In genomic region chrX:134948333-134949241, GRCh38 we compare ENCODE assay signal across 14 cellular contexts. TPM values are rescaled to one million over a fixed set of nuclear protein-coding genes. Genes with fewer than 3 reads are reported as not detected.
DNase-seq lines count a peak whose midpoint lies in the region; ATAC-seq, FAIRE-seq and TF ChIP-seq lines count a peak whose summit lies in the region.
"Had no signal": no experiment of that assay in that cellular context is flagged by ENCODE, and none has a peak within 500 bp of the region (broad histone marks: within the 10 kb centered on the region; RNA-seq: fewer than 3 reads in every experiment).

No MANE protein-coding gene starts in this region.

- TF ChIP-seq POLR2A in IMR-90 (IDR thresholded peaks at IDR 0.05; ENCODE audit: low read depth, low read length) = no peak
- TF ChIP-seq POLR2A in K562 (conservative IDR thresholded peaks at IDR 0.05) = no peak
- no peak for TF ChIP-seq POLR2A in transverse colon (IDR thresholded peaks at IDR 0.05)
- no peak for TF ChIP-seq POLR2A in GM18505 (IDR thresholded peaks at IDR 0.05; ENCODE audit: borderline replicate concordance, extremely low read depth, insufficient read depth, insufficient read length)

- H3K4me1 ChIP-seq in Caco-2 (peaks cover 67% of the 10 kb centered on the region), IMR-90 (ENCODE audit: control insufficient read depth, insufficient read depth, low read length) (peaks cover 9% of the 10 kb centered on the region), K562 (replicated peaks in 1 of 2; ENCODE audit: control insufficient read depth in 2 of 2, insufficient read depth in 2 of 2, low read length in 2 of 2) (peaks cover 0 to 10% of the 10 kb centered on the region in 2 experiments; a peak in 2 of 5 replicates), liver (ENCODE audit: control insufficient read depth in 4 of 4, insufficient read depth in 4 of 4, low read length in 3 of 4) (peaks cover 0 to 1% (median 0%) of the 10 kb centered on the region in 4 donors), transverse colon (no peaks in the 10 kb centered on the region)
- H3K4me1 ChIP-seq: tibial nerve had no signal

- peak overlapping the region; percentile 83 for H2BK20ac ChIP-seq in IMR-90 (ENCODE audit: low read depth, low read length)

- peak overlapping the region; percentile 23; the same call in 1 of the 2 replicates for H2AK5ac ChIP-seq in IMR-90 (ENCODE audit: low read depth, low read length)

- no peak overlapping the region for H2AK9ac ChIP-seq in IMR-90 (replicated peaks; ENCODE audit: low read depth, low read length, poor library complexity)

- peak overlapping the region; percentile 95 for H3K27ac Mint-ChIP-seq in Caco-2 (ENCODE audit: unreplicated experiment)
- H3K27ac Mint-ChIP-seq: activated naive CD8-positive, alpha-beta T cell treated with anti-CD3 and anti-CD28 coated beads, Interleukin-2, amount 10 ng/mL, durations not matched to agents 7 days and 5 days had no signal

- H3K9me3 Mint-ChIP-seq in Caco-2 (ENCODE audit: unreplicated experiment) = no peaks in the 10 kb centered on the region
- H3K9me3 Mint-ChIP-seq: activated naive CD8-positive, alpha-beta T cell treated with anti-CD3 and anti-CD28 coated beads, Interleukin-2, amount 10 ng/mL, durations not matched to agents 7 days and 5 days had no signal

- H3K9ac ChIP-seq in IMR-90 (ENCODE audit: low read depth, low read length) (no peak overlapping the region), K562 (ENCODE audit: insufficient read depth in 1 of 2, low read depth in 2 of 2, low read length in 2 of 2) (no peak overlapping the region), liver (ENCODE audit: low read depth in 1 of 2, low read length in 2 of 2) (no peak overlapping the region)

- peak; percentile 89 for ATAC-seq in IMR-90 (ENCODE audit: low read depth)
- no peak for ATAC-seq in K562
- no peak for ATAC-seq in GM19467 (IDR thresholded peaks at IDR 0.05; ENCODE audit: unreplicated experiment)
- no peak for ATAC-seq in GM18505 (IDR thresholded peaks at IDR 0.05; ENCODE audit: unreplicated experiment)

- peak overlapping the region; percentile 73 for H2BK5ac ChIP-seq in IMR-90 (ENCODE audit: low read depth, low read length, poor library complexity, severe bottlenecking)

- peak overlapping the region; percentile 96 for H4K5ac ChIP-seq in IMR-90 (ENCODE audit: low read depth, low read length)

- no peak overlapping the region for H3K23ac ChIP-seq in IMR-90 (ENCODE audit: low read depth, low read length)

- no peak overlapping the region for H2AFZ ChIP-seq in IMR-90 (replicated peaks; ENCODE audit: low read length, poor library complexity)
- no peak overlapping the region for H2AFZ ChIP-seq in K562 (ENCODE audit: low read depth, low read length)

- peak overlapping the region; percentile 48 for H4K91ac ChIP-seq in IMR-90 (ENCODE audit: insufficient read depth, low read depth, low read length)

- 0 out of 2 replicates have a peak overlapping the region, but pooled peaks have one; percentile 25 for H3K14ac ChIP-seq in IMR-90 (replicated peaks; ENCODE audit: low read depth, low read length)

- FAIRE-seq in K562 (lab: Jason Lieb, UNC) = peak; percentile 32
- FAIRE-seq: endometrium had no signal

- H3K4me1 Mint-ChIP-seq in Caco-2 (ENCODE audit: low read depth, unreplicated experiment) = peaks cover 31% of the 10 kb centered on the region
- H3K4me1 Mint-ChIP-seq: activated naive CD8-positive, alpha-beta T cell treated with anti-CD3 and anti-CD28 coated beads, Interleukin-2, amount 10 ng/mL, durations not matched to agents 7 days and 5 days had no signal

- H3K9me1 ChIP-seq in IMR-90 (ENCODE audit: insufficient read depth, low read length) = no peaks in the 10 kb centered on the region
- no peaks in the 10 kb centered on the region for H3K9me1 ChIP-seq in K562 (ENCODE audit: control insufficient read depth, insufficient read depth, low read length)

- no peaks in the 10 kb centered on the region for H3K79me1 ChIP-seq in IMR-90 (ENCODE audit: low read depth in 1 of 2, low read length in 2 of 2)

- peak overlapping the region; percentile 67 for H3K4me3 Mint-ChIP-seq in Caco-2 (ENCODE audit: unreplicated experiment)
- H3K4me3 Mint-ChIP-seq: activated naive CD8-positive, alpha-beta T cell treated with anti-CD3 and anti-CD28 coated beads, Interleukin-2, amount 10 ng/mL, durations not matched to agents 7 days and 5 days had no signal

- POLR2A ChIA-PET in Caco-2 (lab: Charles Lee) (interaction anchor here (0.6 kb wide), 1 partner anchor 14 kb away, joined by 3 read pairs; no protein-coding TSS in a partner anchor), IMR-90 (lab: Charles Lee; ENCODE audit: unreplicated experiment) (no interaction called here), K562 (lab: Yijun Ruan, JAX) (no interaction called here)

- no peak for TF ChIP-seq CTCF in Caco-2 (IDR thresholded peaks at IDR 0.05; ENCODE audit: insufficient read depth in 1 of 2, low read depth in 1 of 2, low read length in 1 of 2, severe bottlenecking in 1 of 2, unreplicated experiment in 1 of 2)
- TF ChIP-seq CTCF in IMR-90 (conservative IDR thresholded peaks at IDR 0.05; ENCODE audit: low read depth, low read length) = no peak
- no peak for TF ChIP-seq CTCF in K562 (IDR thresholded peaks at IDR 0.05 in 2 of 3, conservative IDR thresholded peaks at IDR 0.05 in 1 of 3; ENCODE audit: insufficient read depth in 2 of 3, low read depth in 1 of 3, low read length in 3 of 3)
- TF ChIP-seq CTCF in liver (IDR thresholded peaks at IDR 0.05; ENCODE audit: low read depth, low read length, missing input control) = no peak
- TF ChIP-seq CTCF in transverse colon (IDR thresholded peaks at IDR 0.05) = no peak

- intact Hi-C loops in Caco-2 (cut with micrococcal nuclease; ENCODE audit: unreplicated experiment) = no loop called here
- intact Hi-C loops in IMR-90 (cut with micrococcal nuclease) = no loop called here
- intact Hi-C loops in K562 (cut with micrococcal nuclease) = no loop called here
- intact Hi-C loops in transverse colon (cut with DNase I; ENCODE audit: low total_unique reads) = no loop called here

- peak overlapping the region; percentile 67 for H3K4me2 ChIP-seq in IMR-90 (ENCODE audit: low read depth, low read length)
- no peak overlapping the region for H3K4me2 ChIP-seq in K562 (ENCODE audit: insufficient read depth, low read length)

- peaks cover 11% of the 10 kb centered on the region for H3K36me3 Mint-ChIP-seq in Caco-2 (ENCODE audit: insufficient read depth, unreplicated experiment)
- H3K36me3 Mint-ChIP-seq: activated naive CD8-positive, alpha-beta T cell treated with anti-CD3 and anti-CD28 coated beads, Interleukin-2, amount 10 ng/mL, durations not matched to agents 7 days and 5 days had no signal

- DNase-seq in Caco-2 (peak; percentile 44 to 66), IMR-90 (peak; percentile 88), K562 (ENCODE audit: extremely low read depth in 1 of 4, low spot score in 3 of 4) (no peak), transverse colon (no peak), NCI-H524 (lab: John Stamatoyannopoulos, UW) (no peak)
- DNase-seq: activated naive CD8-positive, alpha-beta T cell treated with anti-CD3 and anti-CD28 coated beads, Interleukin-2, amount 10 ng/mL, durations not matched to agents 7 days and 5 days; NCI-H1105; NK-92 treated with Interleukin-12 subunit alpha and Interleukin-12 subunit beta, amount 100 ng/mL, for 24 hours had no signal

- H3K36me3 ChIP-seq in Caco-2 (ENCODE audit: control insufficient read depth, insufficient read depth, low read length) = no peaks in the 10 kb centered on the region
- no peaks in the 10 kb centered on the region for H3K36me3 ChIP-seq in IMR-90 (ENCODE audit: control insufficient read depth, insufficient read depth, low read length)
- H3K36me3 ChIP-seq in K562 (ENCODE audit: control insufficient read depth, insufficient read depth, low read length) = no peaks in the 10 kb centered on the region
- H3K36me3 ChIP-seq in liver (ENCODE audit: control insufficient read depth in 4 of 4, insufficient read depth in 3 of 4, low read depth in 1 of 4, low read length in 3 of 4) = no peaks in the 10 kb centered on the region
- no peaks in the 10 kb centered on the region for H3K36me3 ChIP-seq in transverse colon
- H3K36me3 ChIP-seq: tibial nerve had no signal

- TF ChIP-seq EP300 in K562 (IDR thresholded peaks at IDR 0.05; ENCODE audit: low read length) = peak; percentile 22; the same call in 1 of the 2 replicates
- TF ChIP-seq EP300 in transverse colon (IDR thresholded peaks at IDR 0.05; ENCODE audit: low read depth) = no peak

- H4K8ac ChIP-seq in IMR-90 (ENCODE audit: low read depth in 2 of 2, low read length in 2 of 2) = peak overlapping the region in 1 of 2 experiments; percentile 8; a peak in 1 of 4 replicates

- H3K9me3 ChIP-seq in Caco-2 = no peaks in the 10 kb centered on the region
- no peaks in the 10 kb centered on the region for H3K9me3 ChIP-seq in IMR-90 (ENCODE audit: control insufficient read depth, insufficient read depth, low read length)
- H3K9me3 ChIP-seq in K562 (replicated peaks; ENCODE audit: control insufficient read depth, insufficient read depth, low read depth, low read length) = no peaks in the 10 kb centered on the region
- H3K9me3 ChIP-seq in liver (ENCODE audit: control insufficient read depth in 4 of 4, low read length in 3 of 4) = no peaks in the 10 kb centered on the region
- no peaks in the 10 kb centered on the region for H3K9me3 ChIP-seq in transverse colon
- H3K9me3 ChIP-seq: tibial nerve had no signal

- H3K4me3 ChIP-seq in Caco-2 (ENCODE audit: low read depth, low read length) (no peak overlapping the region), IMR-90 (ENCODE audit: insufficient read depth, low read depth, low read length) (no peak overlapping the region), K562 (no peak overlapping the region), liver (ENCODE audit: low read depth in 1 of 3, low read length in 3 of 3) (no peak overlapping the region), transverse colon (no peak overlapping the region)
- H3K4me3 ChIP-seq: tibial nerve had no signal

- CTCF ChIA-PET in Caco-2 (lab: Charles Lee) = no interaction called here
- CTCF ChIA-PET in IMR-90 (lab: Yijun Ruan, JAX) = interaction anchor here (0.6 kb wide), 1 partner anchor 608 kb away, joined by 6 read pairs; no protein-coding TSS in a partner anchor
- CTCF ChIA-PET in K562 (lab: Yijun Ruan, JAX; ENCODE audit: low intra/inter-chr PET ratio) = no interaction called here

- H4K20me1 ChIP-seq in IMR-90 (ENCODE audit: insufficient read depth, low read length) (no peaks in the 10 kb centered on the region), K562 (replicated peaks; ENCODE audit: control insufficient read depth, insufficient read depth, low read length) (no peaks in the 10 kb centered on the region)

- in situ Hi-C loops in IMR-90 (cut with MboI; ENCODE audit: low sequenced_read_pairs) (no loop called here), K562 (cut with MboI) (no loop called here), transverse colon (cut with MboI; ENCODE audit: low pct_ligation_motif_present in 1 of 4, low pct_unique_long_range_greater_than_20kb in 1 of 4, low sequenced_read_pairs in 3 of 4) (no loop called here)

- H2BK120ac ChIP-seq in IMR-90 (ENCODE audit: low read depth, low read length) = peak overlapping the region; percentile 85

- no peaks in the 10 kb centered on the region for H3K79me2 ChIP-seq in K562 (ENCODE audit: control insufficient read depth, insufficient read depth, low read length)

- H3K27ac ChIP-seq in IMR-90 (ENCODE audit: insufficient read depth, low read length) (peak overlapping the region; percentile 93; the same call in 1 of the 2 replicates), K562 (ENCODE audit: extremely low read depth, low read depth, low read length) (no peak overlapping the region), liver (ENCODE audit: low read depth in 1 of 2, low read length in 2 of 2) (no peak overlapping the region), transverse colon (no peak overlapping the region)
- H3K27ac ChIP-seq: C4-2B, tibial nerve had no signal

- dilution Hi-C loops in IMR-90 (cut with HindIII; ENCODE audit: low sequenced_read_pairs, unreplicated experiment) = no loop called here

- no peak overlapping the region for H3K56ac ChIP-seq in IMR-90 (ENCODE audit: extremely low read depth, insufficient read depth, low read length)

- peak overlapping the region; percentile 98 for H3K18ac ChIP-seq in IMR-90 (ENCODE audit: low read depth, low read length)

- WGBS in IMR-90 (ENCODE audit: extremely low coverage in 2 of 2, insufficient read length in 1 of 2), 2 experiments = no CpG with 5 or more reads among the region's 3 CpGs
- 0% methylated on average over 3 of the region's 3 CpGs for WGBS in K562 (ENCODE audit: insufficient coverage, low coverage, missing lambda C conversion rate)
- WGBS in liver = 51% methylated on average over 3 of the region's 3 CpGs
- WGBS in transverse colon (ENCODE audit: low coverage in 1 of 2), 2 donors = 48 to 67% methylated on average over 1 to 3 of the region's 3 CpGs

- H2BK15ac ChIP-seq in IMR-90 (ENCODE audit: low read depth, low read length) = 0 out of 3 replicates have a peak overlapping the region, but pooled peaks have one; percentile 3

- peak overlapping the region; percentile 68 for H3K4ac ChIP-seq in IMR-90 (ENCODE audit: low read depth, low read length)

- BruUV-seq in Caco-2 (replicated peaks; lab: Mats Ljungman, UMichigan) (TSS peak; percentile 66), IMR-90 (replicated peaks; lab: Mats Ljungman, UMichigan) (no TSS peak), K562 (replicated peaks; lab: Mats Ljungman, UMichigan) (no TSS peak)

- H3K27me3 Mint-ChIP-seq in Caco-2 (ENCODE audit: insufficient read depth, unreplicated experiment) = no peaks in the 10 kb centered on the region
- H3K27me3 Mint-ChIP-seq: activated naive CD8-positive, alpha-beta T cell treated with anti-CD3 and anti-CD28 coated beads, Interleukin-2, amount 10 ng/mL, durations not matched to agents 7 days and 5 days had no signal

- TF ChIP-seq RAD21 in IMR-90 (IDR thresholded peaks at IDR 0.05; ENCODE audit: low read length) = no peak
- no peak for TF ChIP-seq RAD21 in K562 (CRISPR knock-in tag; conservative IDR thresholded peaks at IDR 0.05 in 1 of 2, IDR thresholded peaks at IDR 0.05 in 1 of 2)
- TF ChIP-seq RAD21 in liver (IDR thresholded peaks at IDR 0.05) = no peak

- H3K27me3 ChIP-seq in Caco-2 (replicated peaks; ENCODE audit: control insufficient read depth, insufficient read depth, low read length) (no peaks in the 10 kb centered on the region), IMR-90 (ENCODE audit: control insufficient read depth, insufficient read depth, low read length) (no peaks in the 10 kb centered on the region), K562 (ENCODE audit: control insufficient read depth in 2 of 2, insufficient read depth in 2 of 2, low read length in 2 of 2) (no peaks in the 10 kb centered on the region; a peak in 1 of 5 replicates), liver (ENCODE audit: control insufficient read depth in 4 of 4, insufficient read depth in 4 of 4, low read length in 3 of 4) (no peaks in the 10 kb centered on the region), transverse colon (no peaks in the 10 kb centered on the region)
- H3K27me3 ChIP-seq: tibial nerve had no signal

RNA-seq across cellular contexts. Expression of gene MOSPD1, which starts 33.5 kb away (rescaled TPM):
- 37.3 and 40.9 TPM in 2 replicates for total RNA-seq in Caco-2 (2022)
- 25.5 and 50.8 TPM in 2 replicates for total RNA-seq in IMR-90 (2012; rRNA removed)
- polyA plus RNA-seq in IMR-90 (2012; rRNA removed) = 11.6 and 16.9 TPM in 2 replicates
- 1.5 and 1.8 TPM in 2 replicates for polyA plus RNA-seq in IMR-90 (2012; cell fraction: cytosol; rRNA removed)
- 0.77 and 17.2 TPM in 2 replicates for polyA plus RNA-seq in IMR-90 (2012; cell fraction: nucleus; rRNA removed; ENCODE audit: low replicate concordance)
- total RNA-seq in K562 (2011; cell fraction: chromatin; rRNA removed; ENCODE audit: low replicate concordance) = 2.1 and 8.5 TPM in 2 replicates
- 1.2 and 1.4 TPM in 2 replicates for total RNA-seq in K562 (2011; cell fraction: nucleolus; rRNA removed)
- total RNA-seq in K562 (2011; cell fraction: nucleoplasm; rRNA removed) = 1.9 and 2.7 TPM in 2 replicates
- total RNA-seq in K562 (2014; rRNA removed) = 3.5 and 3.6 TPM in 2 replicates
- 9.6 and 11.2 TPM in 2 replicates for total RNA-seq in K562 (2014; rRNA removed; fragmentation: Illumina TruSeq; extraction: Trizol)
- 7.4 and 7.8 TPM in 2 replicates for total RNA-seq in K562 (2015; rRNA removed; fragmentation: Illumina TruSeq; extraction: Trizol)
- 6.1 and 6.9 TPM in 2 replicates for total RNA-seq in K562 (2021)
- 2.9 and 5.1 TPM in 2 replicates for polyA plus RNA-seq in K562 (2011; rRNA removed)
- 0.46 and 2.3 TPM in 2 replicates for polyA plus RNA-seq in K562 (2011; cell fraction: cytosol; rRNA removed)
- polyA plus RNA-seq in K562 (2011; cell fraction: nucleus; rRNA removed) = 0.51 and 1.2 TPM in 2 replicates
- polyA plus RNA-seq in K562 (2012) = 5.0 and 14.5 TPM in 2 replicates
- polyA plus RNA-seq in K562 (2014; fragmentation: Illumina TruSeq; extraction: Trizol) = 5.2 and 7.3 TPM in 2 replicates
- 10 to 100 TPM; 14.6 to 17.0 TPM for polyA plus RNA-seq in K562 (2014; fragmentation: Nextera tagmentation; extraction: Ambion mirVana)
- 2.6 and 5.4 TPM in 2 replicates for polyA plus RNA-seq in K562 (2014; rRNA removed)
- polyA minus RNA-seq in K562 (2011; rRNA and poly(A)+ RNA removed) = 9.7 and 10.8 TPM in 2 replicates
- polyA minus RNA-seq in K562 (2011; cell fraction: cytosol; rRNA and poly(A)+ RNA removed) = 2.1 and 2.5 TPM in 2 replicates
- polyA minus RNA-seq in K562 (2011; cell fraction: nucleus; rRNA and poly(A)+ RNA removed) = 0.27 and 1.8 TPM in 2 replicates
- 10 to 100 TPM in 1 of 2 donors, 1 to 10 TPM in 1; 5.0 to 34.3 TPM for total RNA-seq in liver
- polyA plus RNA-seq in liver = 1 to 10 TPM; 4.7 to 5.0 TPM
- 10 to 100 TPM in 1 of 4 donors, 1 to 10 TPM in 3; 2.6 to 18.3 (median 7.4) TPM for total RNA-seq in transverse colon

RNA-seq across cellular contexts. Expression of gene SMIM10, which starts 42.2 kb away (rescaled TPM):
- total RNA-seq in Caco-2 (2022) (6.0 and 7.9 TPM in 2 replicates), IMR-90 (2012; rRNA removed) (2.3 and 3.6 TPM in 2 replicates), K562 (2014; rRNA removed) (16.4 and 18.2 TPM in 2 replicates), K562 (2014; rRNA removed; fragmentation: Illumina TruSeq; extraction: Trizol) (16.8 and 17.5 TPM in 2 replicates), K562 (2015; rRNA removed; fragmentation: Illumina TruSeq; extraction: Trizol) (21.6 and 25.3 TPM in 2 replicates), K562 (2021) (8.3 and 8.5 TPM in 2 replicates), liver (1 to 10 TPM in 1 of 2 donors, under 1 TPM in 1; 0.33 to 6.5 TPM), transverse colon (1 to 10 TPM in 2 of 4 donors, not detected in 2; 1.8 to 1.9 TPM)
- polyA plus RNA-seq in IMR-90 (2012; rRNA removed) (6.0 and 8.6 TPM in 2 replicates), K562 (2011; rRNA removed) (4.8 and 11.0 TPM in 2 replicates), K562 (2014; fragmentation: Illumina TruSeq; extraction: Trizol) (16.0 and 21.9 TPM in 2 replicates), K562 (2014; fragmentation: Nextera tagmentation; extraction: Ambion mirVana) (1 to 10 TPM; 2.1 to 4.2 TPM), K562 (2014; rRNA removed) (21.8 and 23.0 TPM in 2 replicates), liver (under 1 TPM; 0.53 to 0.83 TPM)
- polyA plus RNA-seq in IMR-90 (2012; cell fraction: cytosol; rRNA removed) = 12.0 TPM in 2 replicates
- 2.0 and 2.7 TPM in 2 replicates for polyA plus RNA-seq in IMR-90 (2012; cell fraction: nucleus; rRNA removed; ENCODE audit: low replicate concordance)
- total RNA-seq in K562 (2011; cell fraction: chromatin; rRNA removed; ENCODE audit: low replicate concordance) = 0.81 and 3.7 TPM in 2 replicates
- 1.2 and 2.9 TPM in 2 replicates for total RNA-seq in K562 (2011; cell fraction: nucleolus; rRNA removed)
- total RNA-seq in K562 (2011; cell fraction: nucleoplasm; rRNA removed) = 2.5 and 2.7 TPM in 2 replicates
- polyA plus RNA-seq in K562 (2011; cell fraction: cytosol; rRNA removed) = 6.9 and 21.5 TPM in 2 replicates
- 3.3 and 6.6 TPM in 2 replicates for polyA plus RNA-seq in K562 (2011; cell fraction: nucleus; rRNA removed)
- 19.4 and 20.5 TPM in 2 replicates for polyA plus RNA-seq in K562 (2012)
- polyA minus RNA-seq in K562 (2011; rRNA and poly(A)+ RNA removed) = 1.5 and 2.9 TPM in 2 replicates
- 1.5 and 2.3 TPM in 2 replicates for polyA minus RNA-seq in K562 (2011; cell fraction: cytosol; rRNA and poly(A)+ RNA removed)
- 1.3 TPM in 2 replicates for polyA minus RNA-seq in K562 (2011; cell fraction: nucleus; rRNA and poly(A)+ RNA removed)

Comparison
In these comparisons a context has a peak if more than half of its experiments do, and no peak if none do; other contexts are left out.
1. DNase-seq: peak in Caco-2 (2 of 2) and IMR-90 (single experiment); none in K562 (0 of 4), transverse colon (single experiment) and NCI-H524 (0 of 2).